ENCODE assay signal across 11 cellular contexts in the genomic region with DNA sequence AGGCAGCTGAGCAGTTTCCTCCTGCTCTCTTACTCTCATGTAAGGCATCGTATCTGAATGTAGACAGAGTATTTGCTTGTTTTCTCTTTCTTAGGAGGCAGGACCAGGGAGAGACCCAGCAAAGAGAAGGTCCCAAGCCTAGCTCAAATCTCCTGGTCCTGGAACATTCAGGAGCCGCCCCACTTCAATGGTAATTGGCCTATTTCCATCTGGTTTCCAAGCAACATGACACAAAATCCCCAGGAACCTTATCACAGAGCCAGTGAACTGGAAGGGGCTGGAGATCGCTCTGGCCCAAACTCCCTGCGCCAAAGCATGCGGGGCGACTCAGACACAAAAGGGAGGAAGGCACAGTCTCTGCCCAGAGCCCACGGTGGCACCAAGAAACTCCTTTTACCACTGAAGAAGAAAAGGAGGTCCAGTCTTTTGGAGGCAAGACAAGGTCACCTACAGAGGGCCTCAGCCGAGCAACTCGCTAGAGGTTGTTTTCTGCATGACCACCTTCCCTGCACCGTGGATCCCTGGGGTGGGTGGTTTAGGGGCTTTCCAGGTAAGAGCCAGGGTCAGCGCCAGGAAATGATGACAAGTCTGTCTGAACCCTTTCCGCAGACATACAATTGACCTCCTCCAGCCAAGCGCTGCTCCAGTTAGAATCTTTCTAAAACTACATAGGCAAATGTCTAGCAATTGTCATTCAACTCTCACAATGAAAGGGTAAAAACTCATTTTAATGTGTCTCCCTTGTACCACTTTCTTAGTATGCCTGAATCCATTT.
DNase-seq lines count a peak whose midpoint lies in the region; ATAC-seq and TF ChIP-seq lines count a peak whose summit lies in the region.
"Had no signal": no experiment of that assay in that cellular context is flagged by ENCODE, and none has a peak within 500 bp of the region (broad histone marks: within the 10 kb centered on the region; RNA-seq: fewer than 3 reads in every experiment).

No MANE protein-coding gene starts in this region.

- H3K27ac Mint-ChIP-seq in progenitor cell of endocrine pancreas: peak overlapping the region; percentile 70
- no peak overlapping the region for H3K27ac Mint-ChIP-seq in natural killer cell treated with Interleukin-12 subunit alpha and Interleukin-12 subunit beta and Interleukin-15 and Interleukin-18, amount 100 ng/mL, for 72 hours

- TF ChIP-seq POLR2A in uterus (IDR thresholded peaks at IDR 0.05): no peak

- WGBS in aorta, 2 donors: 41 to 43% methylated on average over 13 of the region's 13 CpGs

- H3K36me3 ChIP-seq in aorta (ENCODE audit: control insufficient read depth in 1 of 2, insufficient read depth in 2 of 2, low read length in 1 of 2) (no peaks in the 10 kb centered on the region), uterus (no peaks in the 10 kb centered on the region)
- H3K36me3 ChIP-seq: WERI-Rb-1 had no signal

- H3K4me3 Mint-ChIP-seq in progenitor cell of endocrine pancreas (ENCODE audit: low read depth): no peak overlapping the region
- no peak overlapping the region for H3K4me3 Mint-ChIP-seq in natural killer cell treated with Interleukin-12 subunit alpha and Interleukin-12 subunit beta and Interleukin-15 and Interleukin-18, amount 100 ng/mL, for 72 hours

- DNase-seq in NCI-H1092 treated with DMSO at 0.1 percent for 48 hours (lab: John Stamatoyannopoulos, UW): peak; percentile 90
- peak in 1 of 10 donors; percentile 73 for DNase-seq in dorsolateral prefrontal cortex
- no peak for DNase-seq in progenitor cell of endocrine pancreas (ENCODE audit: low spot score, unreplicated experiment)
- DNase-seq in aorta: no peak
- no peak for DNase-seq in uterus
- no peak for DNase-seq in SHP77 (lab: John Stamatoyannopoulos, UW)
- no peak for DNase-seq in natural killer cell treated with Interleukin-12 subunit alpha and Interleukin-12 subunit beta and Interleukin-15 and Interleukin-18, amount 100 ng/mL, for 72 hours (ENCODE audit: low spot score)
- DNase-seq: effector memory CD4-positive, alpha-beta T cell; WERI-Rb-1 had no signal

- peaks cover 0 to 18% (median 0%) of the 10 kb centered on the region in 45 donors for H3K27me3 ChIP-seq in dorsolateral prefrontal cortex
- H3K27me3 ChIP-seq in aorta (ENCODE audit: control insufficient read depth in 1 of 2, insufficient read depth in 2 of 2, low read length in 1 of 2): no peaks in the 10 kb centered on the region
- no peaks in the 10 kb centered on the region for H3K27me3 ChIP-seq in uterus

- H3K36me3 Mint-ChIP-seq in progenitor cell of endocrine pancreas (ENCODE audit: insufficient read depth): no peaks in the 10 kb centered on the region
- H3K36me3 Mint-ChIP-seq in natural killer cell treated with Interleukin-12 subunit alpha and Interleukin-12 subunit beta and Interleukin-15 and Interleukin-18, amount 100 ng/mL, for 72 hours: no peaks in the 10 kb centered on the region
- H3K36me3 Mint-ChIP-seq: IgD-negative memory B cell had no signal

- H3K27me3 Mint-ChIP-seq in progenitor cell of endocrine pancreas: no peaks in the 10 kb centered on the region
- H3K27me3 Mint-ChIP-seq in natural killer cell treated with Interleukin-12 subunit alpha and Interleukin-12 subunit beta and Interleukin-15 and Interleukin-18, amount 100 ng/mL, for 72 hours: peaks cover 6 to 15% of the 10 kb centered on the region in 2 donors

- peaks cover 67% of the 10 kb centered on the region for H3K4me1 Mint-ChIP-seq in progenitor cell of endocrine pancreas (ENCODE audit: low read depth)
- H3K4me1 Mint-ChIP-seq in natural killer cell treated with Interleukin-12 subunit alpha and Interleukin-12 subunit beta and Interleukin-15 and Interleukin-18, amount 100 ng/mL, for 72 hours (ENCODE audit: low read depth in 2 of 2): no peaks in the 10 kb centered on the region

- no peak overlapping the region for H3K4me3 ChIP-seq in dorsolateral prefrontal cortex
- no peak overlapping the region for H3K4me3 ChIP-seq in aorta (ENCODE audit: low read length in 2 of 2)
- no peak overlapping the region for H3K4me3 ChIP-seq in uterus

- H3K9me3 Mint-ChIP-seq in progenitor cell of endocrine pancreas (ENCODE audit: low read depth): no peaks in the 10 kb centered on the region
- H3K9me3 Mint-ChIP-seq in natural killer cell treated with Interleukin-12 subunit alpha and Interleukin-12 subunit beta and Interleukin-15 and Interleukin-18, amount 100 ng/mL, for 72 hours: no peaks in the 10 kb centered on the region
- H3K9me3 Mint-ChIP-seq: IgD-negative memory B cell had no signal

- peak; percentile 53 for ATAC-seq in GM18502 (IDR thresholded peaks at IDR 0.05; ENCODE audit: poor library complexity, unreplicated experiment)
- no peak for ATAC-seq in aorta (ENCODE audit: low FRiP score)
- no peak for ATAC-seq in natural killer cell treated with Interleukin-12 subunit alpha and Interleukin-12 subunit beta and Interleukin-15 and Interleukin-18, amount 100 ng/mL, for 72 hours

- H3K9me3 ChIP-seq in aorta (ENCODE audit: control insufficient read depth, low read length): no peaks in the 10 kb centered on the region
- H3K9me3 ChIP-seq in uterus: no peaks in the 10 kb centered on the region

- intact Hi-C loops in dorsolateral prefrontal cortex (cut with DNase I): loop anchor here in 1 of 2 donors (10.0 kb wide), 1 partner anchor 161 kb away; no protein-coding TSS in a partner anchor
- intact Hi-C loops in aorta (cut with DNase I): no loop called here
- intact Hi-C loops in uterus (cut with DNase I; ENCODE audit: low total_unique reads): no loop called here

- TF ChIP-seq CTCF in dorsolateral prefrontal cortex (IDR thresholded peaks at IDR 0.05 in 54 of 56, conservative IDR thresholded peaks at IDR 0.05 in 2 of 56; ENCODE audit: low read depth in 1 of 56, partially characterized antibody in 56 of 56) (no peak), progenitor cell of endocrine pancreas (IDR thresholded peaks at IDR 0.05; ENCODE audit: unreplicated experiment) (no peak), uterus (IDR thresholded peaks at IDR 0.05) (no peak)

- peak overlapping the region in 57 of 59 donors; percentile 4 to 93 (median 75) for H3K27ac ChIP-seq in dorsolateral prefrontal cortex
- no peak overlapping the region for H3K27ac ChIP-seq in aorta (ENCODE audit: low read depth in 1 of 2, low read length in 2 of 2)
- no peak overlapping the region for H3K27ac ChIP-seq in uterus
- H3K27ac ChIP-seq: WERI-Rb-1 had no signal

- H3K4me1 ChIP-seq in aorta (ENCODE audit: control insufficient read depth in 1 of 2, insufficient read depth in 2 of 2, low read length in 2 of 2) (no peaks in the 10 kb centered on the region), uterus (no peaks in the 10 kb centered on the region)

Comparison
In these comparisons a context has a peak if more than half of its experiments do, and no peak if none do; other contexts are left out.
1. H3K27ac ChIP-seq: peak in dorsolateral prefrontal cortex (57 of 59); none in aorta (0 of 2) and uterus (0 of 2).